11 cellular contexts compared by ENCODE assay signal in the genomic region with DNA sequence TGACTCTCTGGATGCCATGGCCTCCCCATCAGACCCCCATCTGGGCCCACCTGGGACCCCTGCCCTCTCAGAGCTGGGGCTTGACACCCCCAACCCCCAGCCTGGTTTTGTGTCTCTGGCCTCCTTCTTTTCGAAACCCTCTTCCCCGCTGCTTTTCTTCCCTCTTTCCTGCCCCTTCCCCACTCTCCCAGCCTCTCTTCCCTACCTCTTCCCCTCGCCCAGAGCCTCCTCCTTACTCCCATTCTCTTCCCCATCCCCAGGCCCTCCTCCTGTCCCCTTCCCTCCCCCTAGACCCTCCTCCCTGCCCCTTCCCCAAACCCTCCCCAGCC. TPM values are rescaled to one million over a fixed set of nuclear protein-coding genes. Genes with fewer than 3 reads are reported as not detected.
A peak's percentile ranks its signal among the peaks of the same experiment; 100 is the strongest.
DNase-seq lines count a peak whose midpoint lies in the region; ATAC-seq, FAIRE-seq and TF ChIP-seq lines count a peak whose summit lies in the region.
"Had no signal": no experiment of that assay in that cellular context is flagged by ENCODE, and none has a peak within 500 bp of the region (broad histone marks: within the 10 kb centered on the region; RNA-seq: fewer than 3 reads in every experiment).

No MANE protein-coding gene starts in this region.

- no peak overlapping the region for H3K27ac Mint-ChIP-seq in activated CD4-positive, alpha-beta memory T cell treated with anti-CD3 and anti-CD28 coated beads, Interleukin-2, amount 10 ng/mL, durations not matched to agents 7 days and 5 days

- H3K9ac ChIP-seq in iPS-18a (ENCODE audit: low read length) = no peak overlapping the region

- H3K36me3 Mint-ChIP-seq in activated CD4-positive, alpha-beta memory T cell treated with anti-CD3 and anti-CD28 coated beads, Interleukin-2, amount 10 ng/mL, durations not matched to agents 7 days and 5 days (ENCODE audit: low read depth) = peaks cover 11% of the 10 kb centered on the region

- no peak for TF ChIP-seq EP300 in A549 (IDR thresholded peaks at IDR 0.05)

- H3K27me3 Mint-ChIP-seq in activated CD4-positive, alpha-beta memory T cell treated with anti-CD3 and anti-CD28 coated beads, Interleukin-2, amount 10 ng/mL, durations not matched to agents 7 days and 5 days = peaks cover 33% of the 10 kb centered on the region

- H3K4me1 ChIP-seq in A549 (peaks cover 41% of the 10 kb centered on the region), iPS-18a (ENCODE audit: control insufficient read depth, low read depth, low read length) (peaks cover 15% of the 10 kb centered on the region), adrenal gland (replicated peaks in 1 of 2) (peaks cover 11 to 15% of the 10 kb centered on the region in 2 donors)
- H3K4me1 ChIP-seq: BE2C had no signal

- H3K9me3 Mint-ChIP-seq in activated CD4-positive, alpha-beta memory T cell treated with anti-CD3 and anti-CD28 coated beads, Interleukin-2, amount 10 ng/mL, durations not matched to agents 7 days and 5 days = no peaks in the 10 kb centered on the region

- intact Hi-C loops in adrenal gland (cut with DNase I) = no loop called here

- POLR2A ChIA-PET in A549 (lab: Yijun Ruan, JAX) = no interaction called here
- POLR2A ChIA-PET in activated CD4-positive, alpha-beta memory T cell treated with anti-CD3 and anti-CD28 coated beads, Interleukin-2, amount 10 ng/mL, durations not matched to agents 7 days and 5 days (lab: Charles Lee) = no interaction called here

- H3K9me3 ChIP-seq in A549 = no peaks in the 10 kb centered on the region
- H3K9me3 ChIP-seq in iPS-18a (ENCODE audit: control insufficient read depth, low read depth, low read length) = no peaks in the 10 kb centered on the region
- H3K9me3 ChIP-seq in adrenal gland (replicated peaks in 1 of 3) = no peaks in the 10 kb centered on the region
- H3K9me3 ChIP-seq: BE2C had no signal

- 65% methylated on average over 3 of the region's 3 CpGs for WGBS in A549 (ENCODE audit: missing lambda C conversion rate)
- WGBS in adrenal gland, 4 donors = 47 to 56% (median 51%) methylated on average over 3 of the region's 3 CpGs

- H3K27ac ChIP-seq in A549 = peak overlapping the region in 1 of 2 experiments; percentile 99; a peak in 2 of 6 replicates
- H3K27ac ChIP-seq in iPS-18a (ENCODE audit: low read length) = no peak overlapping the region
- H3K27ac ChIP-seq in adrenal gland = no peak overlapping the region
- H3K27ac ChIP-seq: heart right ventricle had no signal

- H3K4me2 ChIP-seq in A549 = peak overlapping the region; percentile 98

- TF ChIP-seq CTCF in A549 (IDR thresholded peaks at IDR 0.05) = no peak
- TF ChIP-seq CTCF in GM12864 (IDR thresholded peaks at IDR 0.05; ENCODE audit: low read depth, low read length, missing control alignments) = no peak
- TF ChIP-seq CTCF in adrenal gland (IDR thresholded peaks at IDR 0.05) = no peak

- H3K4me3 ChIP-seq in A549 = peak overlapping the region; percentile 76; the same call in 1 of the 3 replicates
- H3K4me3 ChIP-seq in GM12864 (ENCODE audit: low read depth, low read length) = peak overlapping the region; percentile 72
- peak overlapping the region; percentile 77 for H3K4me3 ChIP-seq in iPS-18a (ENCODE audit: low read length)
- H3K4me3 ChIP-seq in adrenal gland = no peak overlapping the region

- no peak for ATAC-seq in A549
- ATAC-seq in HG03196 (IDR thresholded peaks at IDR 0.05; ENCODE audit: unreplicated experiment) = no peak
- ATAC-seq in HG03469 (IDR thresholded peaks at IDR 0.05; ENCODE audit: unreplicated experiment) = no peak
- ATAC-seq: heart right ventricle had no signal

- no peak for FAIRE-seq in A549 (lab: Jason Lieb, UNC)

- no peak for TF ChIP-seq RAD21 in A549 (conservative IDR thresholded peaks at IDR 0.05 in 1 of 2, IDR thresholded peaks at IDR 0.05 in 1 of 2)

- CTCF ChIA-PET in A549 (lab: Yijun Ruan, JAX) = interaction anchor here (0.7 kb wide), 1 partner anchor 10 kb away, joined by 3 read pairs; no protein-coding TSS in a partner anchor
- CTCF ChIA-PET in activated CD4-positive, alpha-beta memory T cell treated with anti-CD3 and anti-CD28 coated beads, Interleukin-2, amount 10 ng/mL, durations not matched to agents 7 days and 5 days (lab: Charles Lee) = no interaction called here

- no peak for DNase-seq in A549 (ENCODE audit: low read depth in 1 of 2, low spot score in 1 of 2)
- DNase-seq in GM12864 (ENCODE audit: low read depth) = no peak
- DNase-seq in activated CD4-positive, alpha-beta memory T cell treated with anti-CD3 and anti-CD28 coated beads, Interleukin-2, amount 10 ng/mL, durations not matched to agents 7 days and 5 days = no peak
- DNase-seq in NCI-H2171 (lab: John Stamatoyannopoulos, UW) = no peak
- DNase-seq in adrenal gland = no peak
- DNase-seq: activated effector memory CD4-positive, alpha-beta T cell treated with Interleukin-2 at 50 U/mL for 16 hours; BE2C; heart right ventricle had no signal

- H3K36me3 ChIP-seq in iPS-18a (ENCODE audit: control insufficient read depth, low read depth, low read length) = no peaks in the 10 kb centered on the region
- no peaks in the 10 kb centered on the region for H3K36me3 ChIP-seq in adrenal gland (replicated peaks in 1 of 2)
- H3K36me3 ChIP-seq: BE2C, heart right ventricle had no signal

- peak overlapping the region; percentile 79 for H3K4me3 Mint-ChIP-seq in activated CD4-positive, alpha-beta memory T cell treated with anti-CD3 and anti-CD28 coated beads, Interleukin-2, amount 10 ng/mL, durations not matched to agents 7 days and 5 days

- H3K4me1 Mint-ChIP-seq in activated CD4-positive, alpha-beta memory T cell treated with anti-CD3 and anti-CD28 coated beads, Interleukin-2, amount 10 ng/mL, durations not matched to agents 7 days and 5 days = peaks cover 63% of the 10 kb centered on the region

- H3K27me3 ChIP-seq in iPS-18a (ENCODE audit: control insufficient read depth, insufficient read depth, low read length) (peaks cover 65% of the 10 kb centered on the region), adrenal gland (peaks cover 6% of the 10 kb centered on the region)

- TF ChIP-seq POLR2A in A549 (IDR thresholded peaks at IDR 0.05; ENCODE audit: low read length) (no peak), adrenal gland (IDR thresholded peaks at IDR 0.05) (no peak)

TF ChIP-seq in A549, 52 proteins besides CTCF, POLR2A, EP300 and RAD21 (continues in another document):
- TF ChIP-seq TP53 (CRISPR knock-in tag; IDR thresholded peaks at IDR 0.05) = no peak
- TF ChIP-seq, protein P1, sequence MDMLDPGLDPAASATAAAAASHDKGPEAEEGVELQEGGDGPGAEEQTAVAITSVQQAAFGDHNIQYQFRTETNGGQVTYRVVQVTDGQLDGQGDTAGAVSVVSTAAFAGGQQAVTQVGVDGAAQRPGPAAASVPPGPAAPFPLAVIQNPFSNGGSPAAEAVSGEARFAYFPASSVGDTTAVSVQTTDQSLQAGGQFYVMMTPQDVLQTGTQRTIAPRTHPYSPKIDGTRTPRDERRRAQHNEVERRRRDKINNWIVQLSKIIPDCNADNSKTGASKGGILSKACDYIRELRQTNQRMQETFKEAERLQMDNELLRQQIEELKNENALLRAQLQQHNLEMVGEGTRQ (IDR thresholded peaks at IDR 0.05) = no peak
- no peak for TF ChIP-seq FOXS1 (CRISPR knock-in tag; IDR thresholded peaks at IDR 0.05)
- TF ChIP-seq CHD2 (IDR thresholded peaks at IDR 0.05; ENCODE audit: low read length, partially characterized antibody) = no peak
- TF ChIP-seq CHD4 (IDR thresholded peaks at IDR 0.05; ENCODE audit: borderline replicate concordance) = no peak

RNA-seq across cellular contexts. Expression of a gene that starts 2.1 kb away (rescaled TPM):
- polyA plus RNA-seq in A549 (2011; rRNA removed) (5.4 and 6.3 TPM in 2 replicates), A549 (2017; fragmentation: RNase III; extraction: RNeasy Plus Mini Kit Qiagen cat#74134 plus additional on column Dnase treatment) (11.1 to 16.7 TPM (median 15.9 TPM) in 3 replicates), adrenal gland (under 1 TPM; 0.16 to 0.40 (median 0.32) TPM)
- polyA plus RNA-seq in A549 (2012; cell fraction: cytosol; rRNA removed) = 7.6 and 11.7 TPM in 2 replicates
- polyA plus RNA-seq in A549 (2012; cell fraction: nucleus; rRNA removed) = 10.4 and 15.2 TPM in 2 replicates
- polyA minus RNA-seq in A549 (2011; rRNA and poly(A)+ RNA removed) = 1.9 and 2.6 TPM in 2 replicates
- total RNA-seq in activated CD4-positive, alpha-beta memory T cell treated with anti-CD3 and anti-CD28 coated beads, Interleukin-2, amount 10 ng/mL, durations not matched to agents 7 days and 5 days = 1 to 10 TPM; 5.7 to 5.8 TPM
- 1 to 10 TPM in 3 of 8 donors, under 1 TPM in 4, not detected in 1; 0.50 to 1.6 (median 0.75) TPM for total RNA-seq in adrenal gland

RNA-seq across cellular contexts. Expression of a gene that starts 30.9 kb away (rescaled TPM):
- polyA plus RNA-seq in A549 (2011; rRNA removed) (2.2 and 2.5 TPM in 2 replicates), A549 (2017; fragmentation: RNase III; extraction: RNeasy Plus Mini Kit Qiagen cat#74134 plus additional on column Dnase treatment) (15.4 to 17.6 TPM (median 17.5 TPM) in 3 replicates), adrenal gland (100 to 1,000 TPM in 1 of 3 donors, 10 to 100 TPM in 2; 50.4 to 560 (median 63.1) TPM)
- polyA plus RNA-seq in A549 (2012; cell fraction: cytosol; rRNA removed) = 10.5 and 13.2 TPM in 2 replicates
- 9.8 and 12.8 TPM in 2 replicates for polyA plus RNA-seq in A549 (2012; cell fraction: nucleus; rRNA removed)
- polyA minus RNA-seq in A549 (2011; rRNA and poly(A)+ RNA removed) = 7.2 and 19.0 TPM in 2 replicates
- 1 to 10 TPM; 2.5 to 3.0 TPM for total RNA-seq in activated CD4-positive, alpha-beta memory T cell treated with anti-CD3 and anti-CD28 coated beads, Interleukin-2, amount 10 ng/mL, durations not matched to agents 7 days and 5 days
- total RNA-seq in adrenal gland = 100 to 1,000 TPM in 6 of 8 donors, 10 to 100 TPM in 2; 60.1 to 752 (median 192) TPM

RNA-seq across cellular contexts. Expression of a gene that starts 51.4 kb away (rescaled TPM):
- polyA plus RNA-seq in A549 (2011; rRNA removed) (0.26 and 0.30 TPM in 2 replicates), A549 (2017; fragmentation: RNase III; extraction: RNeasy Plus Mini Kit Qiagen cat#74134 plus additional on column Dnase treatment) (0.22 to 0.32 TPM (median 0.28 TPM) in 3 replicates), adrenal gland (10 to 100 TPM in 1 of 3 donors, 1 to 10 TPM in 2; 1.4 to 12.1 (median 6.6) TPM)
- polyA plus RNA-seq in A549 (2012; cell fraction: cytosol; rRNA removed) = 0.26 and 0.35 TPM in 2 replicates
- 0.20 and 0.35 TPM in 2 replicates for polyA plus RNA-seq in A549 (2012; cell fraction: nucleus; rRNA removed)
- 0.24 TPM in 1 of 2 replicates, not detected in the other for polyA minus RNA-seq in A549 (2011; rRNA and poly(A)+ RNA removed)
- total RNA-seq in activated CD4-positive, alpha-beta memory T cell treated with anti-CD3 and anti-CD28 coated beads, Interleukin-2, amount 10 ng/mL, durations not matched to agents 7 days and 5 days = 100 to 1,000 TPM in 1 of 2 experiments, 10 to 100 TPM in 1; 97.2 to 101 TPM
- total RNA-seq in adrenal gland = 1 to 10 TPM in 7 of 8 donors, under 1 TPM in 1; 0.66 to 7.6 (median 4.4) TPM

RNA-seq across cellular contexts. Expression of a gene that starts 58.0 kb away (rescaled TPM):
- 7.7 and 10.0 TPM in 2 replicates for polyA plus RNA-seq in A549 (2011; rRNA removed)
- 19.2 and 29.9 TPM in 2 replicates for polyA plus RNA-seq in A549 (2012; cell fraction: cytosol; rRNA removed)
- polyA plus RNA-seq in A549 (2012; cell fraction: nucleus; rRNA removed) = 27.0 and 38.1 TPM in 2 replicates
- 25.0 to 43.3 TPM (median 35.7 TPM) in 3 replicates for polyA plus RNA-seq in A549 (2017; fragmentation: RNase III; extraction: RNeasy Plus Mini Kit Qiagen cat#74134 plus additional on column Dnase treatment)
- 4.9 and 5.6 TPM in 2 replicates for polyA minus RNA-seq in A549 (2011; rRNA and poly(A)+ RNA removed)
- 10 to 100 TPM; 64.1 to 64.4 TPM for total RNA-seq in activated CD4-positive, alpha-beta memory T cell treated with anti-CD3 and anti-CD28 coated beads, Interleukin-2, amount 10 ng/mL, durations not matched to agents 7 days and 5 days
- total RNA-seq in adrenal gland = under 1 TPM in 1 of 8 donors, not detected in 7; 0.27 TPM
- polyA plus RNA-seq in adrenal gland = under 1 TPM in 1 of 3 donors, not detected in 2; 0.34 TPM
- polyA plus RNA-seq: heart right ventricle had no signal

Comparison
In these comparisons a context has a peak if more than half of its experiments do, and no peak if none do; other contexts are left out.
1. H3K4me3 ChIP-seq: peak in A549 (single experiment), GM12864 (single experiment) and iPS-18a (single experiment); none in adrenal gland (0 of 4).
2. RNA of a gene that starts 30.9 kb away (total RNA-seq): 60.1 to 752 TPM in adrenal gland; 2.5 to 3.0 TPM in activated CD4-positive, alpha-beta memory T cell treated with anti-CD3 and anti-CD28 coated beads, Interleukin-2, amount 10 ng/mL, durations not matched to agents 7 days and 5 days; every median in the first group is over 10 times any median in the second.
3. RNA of a gene that starts 51.4 kb away (total RNA-seq): 97.2 to 101 TPM in activated CD4-positive, alpha-beta memory T cell treated with anti-CD3 and anti-CD28 coated beads, Interleukin-2, amount 10 ng/mL, durations not matched to agents 7 days and 5 days; 0.66 to 7.6 TPM in adrenal gland; every median in the first group is over 10 times any median in the second.